ENCODE assay signal across 31 cellular contexts in genomic region chr14:98195256-98195655, GRCh38.
A peak's percentile ranks its signal among the peaks of the same experiment; 100 is the strongest.
DNase-seq lines count a peak whose midpoint lies in the region; ATAC-seq, FAIRE-seq and TF ChIP-seq lines count a peak whose summit lies in the region.
"Had no signal": no experiment of that assay in that cellular context is flagged by ENCODE, and none has a peak within 500 bp of the region (broad histone marks: within the 10 kb centered on the region; RNA-seq: fewer than 3 reads in every experiment).

No MANE protein-coding gene starts in this region.

- H3K36me3 Mint-ChIP-seq in T-helper 1 cell treated with Interleukin-12 subunit alpha and Interleukin-12 subunit beta and Interleukin-4 antibody, amounts not matched to agents 30 μg/mL and 1 μg/mL, for 36 hours (ENCODE audit: low read depth): peaks cover 23% of the 10 kb centered on the region
- peaks cover 3% of the 10 kb centered on the region for H3K36me3 Mint-ChIP-seq in activated naive CD4-positive, alpha-beta T cell treated with anti-CD3 and anti-CD28 coated beads, Interleukin-2, amount 50 U/mL, for 24 hours

- peak overlapping the region; percentile 7 for H3K4me3 Mint-ChIP-seq in T-helper 1 cell treated with Interleukin-12 subunit alpha and Interleukin-12 subunit beta and Interleukin-4 antibody, amounts not matched to agents 30 μg/mL and 1 μg/mL, for 36 hours
- H3K4me3 Mint-ChIP-seq in activated naive CD4-positive, alpha-beta T cell treated with anti-CD3 and anti-CD28 coated beads, Interleukin-2, amount 50 U/mL, for 24 hours: peak overlapping the region; percentile 74
- H3K4me3 Mint-ChIP-seq: HFFc6, nephron progenitor cell had no signal

- no peak for FAIRE-seq in pancreas (lab: Jason Lieb, UNC)
- FAIRE-seq: endometrium, HepG2 had no signal

- H3K9me3 ChIP-seq in pancreas: no peaks in the 10 kb centered on the region
- H3K9me3 ChIP-seq: tibial artery had no signal

- H3K9me3 Mint-ChIP-seq in T-helper 1 cell treated with Interleukin-12 subunit alpha and Interleukin-12 subunit beta and Interleukin-4 antibody, amounts not matched to agents 30 μg/mL and 1 μg/mL, for 36 hours: no peaks in the 10 kb centered on the region
- H3K9me3 Mint-ChIP-seq in activated naive CD4-positive, alpha-beta T cell treated with anti-CD3 and anti-CD28 coated beads, Interleukin-2, amount 50 U/mL, for 24 hours: peaks cover 11% of the 10 kb centered on the region
- H3K9me3 Mint-ChIP-seq: nephron progenitor cell had no signal

- TF ChIP-seq CTCF in pancreas (IDR thresholded peaks at IDR 0.05): no peak

- 46 to 54% methylated on average over 3 of the region's 3 CpGs for whole genome bisulfite sequencing in pancreas, 2 donors

- peaks cover 0 to 4% (median 0%) of the 10 kb centered on the region in 4 donors for H3K27me3 ChIP-seq in pancreas
- H3K27me3 ChIP-seq: cardiac muscle cell, tibial artery had no signal

- H3K27ac ChIP-seq in caudate nucleus (ENCODE audit: low read depth, low read length) (peak overlapping the region; percentile 40), pancreas (no peak overlapping the region)
- H3K27ac ChIP-seq: 22Rv1, cardiac muscle cell, GM23248, SK-N-MC, tibial artery, WERI-Rb-1 had no signal

- intact Hi-C loops in pancreas (cut with DNase I): no loop called here

- H3K4me3 ChIP-seq in pancreas: no peak overlapping the region
- H3K4me3 ChIP-seq: cardiac muscle cell, GM23248, SK-N-MC, tibial artery had no signal

- peaks cover 77% of the 10 kb centered on the region for H3K4me1 Mint-ChIP-seq in T-helper 1 cell treated with Interleukin-12 subunit alpha and Interleukin-12 subunit beta and Interleukin-4 antibody, amounts not matched to agents 30 μg/mL and 1 μg/mL, for 36 hours (ENCODE audit: low read depth)
- peaks cover 100% of the 10 kb centered on the region for H3K4me1 Mint-ChIP-seq in activated naive CD4-positive, alpha-beta T cell treated with anti-CD3 and anti-CD28 coated beads, Interleukin-2, amount 50 U/mL, for 24 hours

- H3K4me1 ChIP-seq in pancreas: no peaks in the 10 kb centered on the region
- H3K4me1 ChIP-seq: tibial artery had no signal

- H3K36me3 ChIP-seq in pancreas: no peaks in the 10 kb centered on the region
- H3K36me3 ChIP-seq: cardiac muscle cell, tibial artery, WERI-Rb-1 had no signal

- H3K27me3 Mint-ChIP-seq in T-helper 1 cell treated with Interleukin-12 subunit alpha and Interleukin-12 subunit beta and Interleukin-4 antibody, amounts not matched to agents 30 μg/mL and 1 μg/mL, for 36 hours (ENCODE audit: low read depth): no peaks in the 10 kb centered on the region
- no peaks in the 10 kb centered on the region for H3K27me3 Mint-ChIP-seq in activated naive CD4-positive, alpha-beta T cell treated with anti-CD3 and anti-CD28 coated beads, Interleukin-2, amount 50 U/mL, for 24 hours

- peak overlapping the region; percentile 57 for H3K27ac Mint-ChIP-seq in T-helper 1 cell treated with Interleukin-12 subunit alpha and Interleukin-12 subunit beta and Interleukin-4 antibody, amounts not matched to agents 30 μg/mL and 1 μg/mL, for 36 hours
- H3K27ac Mint-ChIP-seq in activated naive CD4-positive, alpha-beta T cell treated with anti-CD3 and anti-CD28 coated beads, Interleukin-2, amount 50 U/mL, for 24 hours: peak overlapping the region; percentile 76
- H3K27ac Mint-ChIP-seq: HFFc6, nephron progenitor cell had no signal

- DNase-seq in T-helper 1 cell (no peak), caudate nucleus (lab: John Stamatoyannopoulos, UW) (peak in 4 of 61 donors; percentile 23 to 32 (median 24)), pancreas (no peak), KG1 (lab: John Stamatoyannopoulos, UW) (no peak), NCI-H526 treated with DMSO at 0.1 percent for 48 hours (lab: John Stamatoyannopoulos, UW) (no peak)
- DNase-seq in activated naive CD4-positive, alpha-beta T cell (lab: John Stamatoyannopoulos, UW): no peak
- DNase-seq: aorta; DMS153; GDM1; GM23248; HFFc6; hypothalamus; left ventricle myocardium superior; midbrain; NCI-H1048; NCI-H187 treated with DMSO at 0.1 percent for 48 hours; nephron progenitor cell; posterior cingulate gyrus; stimulated activated CD4-positive, alpha-beta T cell treated with anti-CD3 and anti-CD28 coated beads, Interleukin-4, amount 100 ng/mL, for 4 hours; stimulated activated naive CD4-positive, alpha-beta T cell treated with Interleukin-2 at 50 U/mL for 16 hours; T-helper 9 cell; tibial artery; WERI-Rb-1 had no signal

- no peak for ATAC-seq in pancreas
- ATAC-seq: HepG2, left ventricle myocardium superior, sciatic nerve had no signal
